ENCODE assay signal across 1 cellular context in genomic region chr1:46220808-46221207, GRCh38.
TF ChIP-seq lines count a peak whose summit lies in the region.

No MANE protein-coding gene starts in this region.

TF ChIP-seq in GM23338, 12 proteins besides CTCF, POLR2A, EP300 and RAD21 (continued from another document):
- no peak for TF ChIP-seq ZNF462 (CRISPR knock-in tag; IDR thresholded peaks at IDR 0.05)
